ENCODE assay signal across 8 cellular contexts in the genomic region with DNA sequence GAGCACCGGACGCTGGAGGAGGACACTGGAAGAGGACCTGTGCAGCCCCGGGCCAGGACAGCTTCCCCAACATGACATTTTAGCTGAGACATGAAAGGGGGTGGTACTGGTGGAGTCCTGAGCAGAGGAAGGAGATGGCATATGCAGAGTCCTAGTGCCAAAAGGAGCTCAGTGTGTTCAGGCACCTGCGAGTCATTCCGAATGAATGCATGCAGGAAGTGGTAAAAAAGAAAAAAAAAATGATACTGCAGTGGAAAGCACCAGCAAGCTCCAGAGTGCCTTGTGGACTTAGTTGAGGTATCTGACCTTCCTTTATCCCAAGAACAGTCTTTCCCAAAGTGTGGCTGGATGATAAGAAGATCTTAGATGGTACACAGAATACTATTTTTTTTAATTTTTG. TPM values are rescaled to one million over a fixed set of nuclear protein-coding genes. Genes with fewer than 3 reads are reported as not detected.
DNase-seq lines count a peak whose midpoint lies in the region; ATAC-seq lines count a peak whose summit lies in the region.

No MANE protein-coding gene starts in this region.

- POLR2A ChIA-PET in naive thymus-derived CD4-positive, alpha-beta T cell (lab: Charles Lee): interaction anchor here (0.7 to 1.2 kb wide), 4 partner anchors 9 to 25 kb away, joined by 3 to 10 read pairs (median 4); no protein-coding TSS in a partner anchor

- H3K4me3 Mint-ChIP-seq in naive thymus-derived CD4-positive, alpha-beta T cell: peak overlapping the region in 7 of 10 donors; percentile 27 to 65 (median 41)

- no peak overlapping the region for H3K4me3 ChIP-seq in naive thymus-derived CD4-positive, alpha-beta T cell (ENCODE audit: low read length)

- peak overlapping the region in 6 of 9 donors; percentile 6 to 73 (median 50) for H3K27ac Mint-ChIP-seq in naive thymus-derived CD4-positive, alpha-beta T cell

- H3K9me3 ChIP-seq in naive thymus-derived CD4-positive, alpha-beta T cell (ENCODE audit: control insufficient read depth in 2 of 3, low read length in 3 of 3): no peaks in the 10 kb centered on the region

- H3K27me3 ChIP-seq in naive thymus-derived CD4-positive, alpha-beta T cell (ENCODE audit: control insufficient read depth in 2 of 2, insufficient read depth in 2 of 2, low read length in 2 of 2): no peaks in the 10 kb centered on the region

- DNase-seq in activated CD4-positive, CD25-positive, alpha-beta regulatory T cell (lab: John Stamatoyannopoulos, UW): no peak
- DNase-seq in HT1080 (ENCODE audit: low read depth) (peak; percentile 93), NCI-H524 treated with DMSO at 0.1 percent for 48 hours (lab: John Stamatoyannopoulos, UW) (no peak)
- DNase-seq in activated naive CD4-positive, alpha-beta T cell treated with anti-CD3 and anti-CD28 coated beads, Interleukin-2, amount 50 U/mL, for 16 hours: peak; percentile 22
- DNase-seq in naive thymus-derived CD4-positive, alpha-beta T cell: peak in 8 of 9 donors; percentile 15 to 50 (median 31)

- CTCF ChIA-PET in naive thymus-derived CD4-positive, alpha-beta T cell (lab: Charles Lee): no interaction called here

- peak; percentile 65 to 78 for ATAC-seq in activated CD4-positive, CD25-positive, alpha-beta regulatory T cell treated with anti-CD3 and anti-CD28 coated beads, Interleukin-2, amount 50 U/mL, for 24 hours
- peak; percentile 76 for ATAC-seq in naive thymus-derived CD4-positive, alpha-beta T cell
- ATAC-seq in GM21528 (IDR thresholded peaks at IDR 0.05; ENCODE audit: low FRiP score, unreplicated experiment) (no peak), HG03196 (IDR thresholded peaks at IDR 0.05; ENCODE audit: unreplicated experiment) (no peak)

- intact Hi-C loops in naive thymus-derived CD4-positive, alpha-beta T cell (cut with micrococcal nuclease): loop anchor here in 1 of 2 donors (5.0 kb wide), 1 partner anchor 239 kb away; no protein-coding TSS in a partner anchor

- H3K27me3 Mint-ChIP-seq in naive thymus-derived CD4-positive, alpha-beta T cell: peaks cover 0 to 15% (median 3%) of the 10 kb centered on the region in 5 donors

- H3K4me1 ChIP-seq in naive thymus-derived CD4-positive, alpha-beta T cell (ENCODE audit: control insufficient read depth in 2 of 2, insufficient read depth in 2 of 2, low read length in 2 of 2): peaks cover 0 to 10% of the 10 kb centered on the region in 2 donors

- no peaks in the 10 kb centered on the region for H3K36me3 Mint-ChIP-seq in naive thymus-derived CD4-positive, alpha-beta T cell

- no peaks in the 10 kb centered on the region for H3K36me3 ChIP-seq in naive thymus-derived CD4-positive, alpha-beta T cell (ENCODE audit: control insufficient read depth in 2 of 3, insufficient read depth in 3 of 3, low read length in 3 of 3)

- H3K9me3 Mint-ChIP-seq in naive thymus-derived CD4-positive, alpha-beta T cell: peaks cover 0 to 2% (median 0%) of the 10 kb centered on the region in 11 donors

- peaks cover 10 to 24% (median 12%) of the 10 kb centered on the region in 7 donors for H3K4me1 Mint-ChIP-seq in naive thymus-derived CD4-positive, alpha-beta T cell

- no peak overlapping the region for H3K27ac ChIP-seq in naive thymus-derived CD4-positive, alpha-beta T cell (ENCODE audit: low read depth, low read length)

RNA-seq across cellular contexts. Expression of a gene that starts 6.6 kb away (rescaled TPM):
- 30.8 and 31.0 TPM in 2 replicates for total RNA-seq in HT1080 (2014; rRNA removed; shearing (Covaris generic))
- 13.9 and 17.2 TPM in 2 replicates for polyA plus RNA-seq in HT1080 (2015; cell fraction: cytosol; rRNA removed)
- 23.2 and 24.6 TPM in 2 replicates for polyA plus RNA-seq in HT1080 (2015; cell fraction: nucleus; rRNA removed)
- total RNA-seq in naive thymus-derived CD4-positive, alpha-beta T cell: 10 to 100 TPM; 36.3 to 69.6 (median 53.2) TPM
- 100 to 1,000 TPM in 1 of 2 donors, 10 to 100 TPM in 1; 90.4 to 101 TPM for polyA plus RNA-seq in naive thymus-derived CD4-positive, alpha-beta T cell

Comparison
In these comparisons a context has a peak if more than half of its experiments do, and no peak if none do; other contexts are left out.
1. ATAC-seq: peak in activated CD4-positive, CD25-positive, alpha-beta regulatory T cell treated with anti-CD3 and anti-CD28 coated beads, Interleukin-2, amount 50 U/mL, for 24 hours (2 of 2) and naive thymus-derived CD4-positive, alpha-beta T cell (single experiment); none in GM21528 (single experiment) and HG03196 (single experiment).
2. DNase-seq: peak in HT1080 (single experiment), activated naive CD4-positive, alpha-beta T cell treated with anti-CD3 and anti-CD28 coated beads, Interleukin-2, amount 50 U/mL, for 16 hours (single experiment) and naive thymus-derived CD4-positive, alpha-beta T cell (8 of 9); none in activated CD4-positive, CD25-positive, alpha-beta regulatory T cell (0 of 4) and NCI-H524 treated with DMSO at 0.1 percent for 48 hours (single experiment).